Comparison of ENCODE assay signal across 1 cellular context in genomic region chr2:108884629-108885028, GRCh38.
TF ChIP-seq lines count a peak whose summit lies in the region.

No MANE protein-coding gene starts in this region.

TF ChIP-seq in GM23338, 12 proteins besides CTCF, POLR2A, EP300 and RAD21 (continued from another document):
- TF ChIP-seq REST (IDR thresholded peaks at IDR 0.05; ENCODE audit: unreplicated experiment), result no peak
- TF ChIP-seq EZH2phosphoT487 (IDR thresholded peaks at IDR 0.05; ENCODE audit: unreplicated experiment), result no peak
- no peak for TF ChIP-seq NANOG (IDR thresholded peaks at IDR 0.05; ENCODE audit: borderline replicate concordance)
